In genomic region chr7:101816499-101817030, GRCh38 we compare ENCODE assay signal across 9 cellular contexts. TPM values are rescaled to one million over a fixed set of nuclear protein-coding genes. Genes with fewer than 3 reads are reported as not detected.
DNase-seq lines count a peak whose midpoint lies in the region; ATAC-seq, FAIRE-seq and TF ChIP-seq lines count a peak whose summit lies in the region.
"Had no signal": no experiment of that assay in that cellular context is flagged by ENCODE, and none has a peak within 500 bp of the region (broad histone marks: within the 10 kb centered on the region; RNA-seq: fewer than 3 reads in every experiment).

No MANE protein-coding gene starts in this region.

- peak overlapping the region in 3 of 4 experiments; percentile 4 to 90 (median 14); a peak in 2 of 7 replicates for H3K9ac ChIP-seq in H1 (replicated peaks in 1 of 4; ENCODE audit: extremely low read depth in 1 of 4, low read depth in 3 of 4, low read length in 3 of 4)

- H3K4me3 Mint-ChIP-seq in T-helper 2 cell treated with Interferon-gamma antibody and Interleukin-4, amounts not matched to agents 5 μg/mL and 100 μg/mL, for 36 hours: no peak overlapping the region

- H3K9me3 ChIP-seq in H1 (ENCODE audit: insufficient read depth in 2 of 2, low read depth in 1 of 2, low read length in 1 of 2) (no peaks in the 10 kb centered on the region), tibial artery (no peaks in the 10 kb centered on the region)

- H3K27me3 Mint-ChIP-seq in T-helper 2 cell treated with Interferon-gamma antibody and Interleukin-4, amounts not matched to agents 5 μg/mL and 100 μg/mL, for 36 hours (ENCODE audit: low read depth): peaks cover 30% of the 10 kb centered on the region

- H3K27me3 ChIP-seq in H1 (replicated peaks in 1 of 4; ENCODE audit: control insufficient read depth in 3 of 4, extremely low read depth in 1 of 4, insufficient read depth in 3 of 4, low read length in 3 of 4) (peaks cover 0 to 14% (median 7%) of the 10 kb centered on the region in 4 experiments; a peak in 6 of 7 replicates), tibial artery (no peaks in the 10 kb centered on the region)

- no peaks in the 10 kb centered on the region for H3K79me1 ChIP-seq in H1 (ENCODE audit: low read depth, low read length)

- no peak overlapping the region for H3K23ac ChIP-seq in H1 (ENCODE audit: insufficient read length)

- peaks cover 12% of the 10 kb centered on the region for H3K36me3 Mint-ChIP-seq in T-helper 2 cell treated with Interferon-gamma antibody and Interleukin-4, amounts not matched to agents 5 μg/mL and 100 μg/mL, for 36 hours (ENCODE audit: low read depth)

- no peak overlapping the region for H3K4ac ChIP-seq in H1 (replicated peaks; ENCODE audit: insufficient read length, low read depth, low read length)

- WGBS in H1 (ENCODE audit: extremely low coverage in 1 of 2, insufficient coverage in 1 of 2, insufficient read length in 1 of 2, insufficient replicate concordance in 2 of 2, low coverage in 1 of 2, low lambda C conversion rate in 2 of 2, missing lambda C conversion rate in 1 of 2), 2 experiments: 0% methylated on average over 1 of the region's 90 CpGs; no CpG with 5 or more reads in 1 of the 2 experiments

- H3K36me3 ChIP-seq in H1 (ENCODE audit: control insufficient read depth in 2 of 4, insufficient read depth in 4 of 4, low read length in 3 of 4): no peaks in the 10 kb centered on the region
- H3K36me3 ChIP-seq in tibial artery: no peaks in the 10 kb centered on the region

- no peak for TF ChIP-seq EP300 in H1 (IDR thresholded peaks at IDR 0.05; ENCODE audit: borderline replicate concordance in 1 of 2, low read depth in 2 of 2, low read length in 2 of 2)

- H3K14ac ChIP-seq in H1 (ENCODE audit: insufficient read length): no peak overlapping the region

- H2BK20ac ChIP-seq in H1 (ENCODE audit: low read length): no peak overlapping the region

- H3K4me1 Mint-ChIP-seq in T-helper 2 cell treated with Interferon-gamma antibody and Interleukin-4, amounts not matched to agents 5 μg/mL and 100 μg/mL, for 36 hours (ENCODE audit: low read depth): peaks cover 12% of the 10 kb centered on the region

- H2AFZ ChIP-seq in H1 (ENCODE audit: low read length): no peak overlapping the region

- no peak overlapping the region for H2BK15ac ChIP-seq in H1 (ENCODE audit: low read length)

- H4K5ac ChIP-seq in H1 (ENCODE audit: insufficient read length, low read depth, low read length): no peak overlapping the region

- no peak overlapping the region for H2BK120ac ChIP-seq in H1 (replicated peaks; ENCODE audit: low read depth, low read length)

- TF ChIP-seq POLR2A in H1 (IDR thresholded peaks at IDR 0.05; ENCODE audit: control extremely low read depth in 1 of 2, low read depth in 2 of 2, low read length in 2 of 2): no peak; a peak in 1 of 3 replicates

- DNase-seq in NCI-H2196 (lab: John Stamatoyannopoulos, UW; ENCODE audit: unreplicated experiment): peak; percentile 53
- DNase-seq in NCI-H2196 treated with DMSO at 0.1 percent for 48 hours (lab: John Stamatoyannopoulos, UW; ENCODE audit: unreplicated experiment): no peak
- peak; percentile 20 for DNase-seq in T-helper 2 cell treated with Interferon-gamma antibody and Interleukin-4, amounts not matched to agents 5 μg/mL and 100 μg/mL, for 36 hours (ENCODE audit: low spot score)
- DNase-seq in H1 (ENCODE audit: low read depth in 1 of 2, low spot score in 2 of 2): no peak
- DNase-seq in mesenteric fat pad (ENCODE audit: low spot score): peak; percentile 90
- peak; percentile 33 to 74 for DNase-seq in tibial artery

- no peak overlapping the region for H2BK5ac ChIP-seq in H1 (ENCODE audit: low read depth, low read length)

- FAIRE-seq in H1 (lab: Jason Lieb, UNC): no peak
- FAIRE-seq: G401.6 had no signal

- no peak overlapping the region; the same call in 1 of the 2 replicates for H3K18ac ChIP-seq in H1 (ENCODE audit: extremely low read depth, low read length)

- ATAC-seq in HG03342 (IDR thresholded peaks at IDR 0.05; ENCODE audit: unreplicated experiment) (peak; percentile 6), HG02840 (IDR thresholded peaks at IDR 0.05; ENCODE audit: low FRiP score, unreplicated experiment) (no peak)

- H4K8ac ChIP-seq in H1 (ENCODE audit: extremely low read depth, insufficient read depth, low read length): no peak overlapping the region

- no peak for TF ChIP-seq RAD21 in H1 (IDR thresholded peaks at IDR 0.05 in 1 of 2, conservative IDR thresholded peaks at IDR 0.05 in 1 of 2; ENCODE audit: low read depth in 2 of 2, low read length in 2 of 2)

- H3K56ac ChIP-seq in H1 (replicated peaks; ENCODE audit: insufficient read length, low read depth, low read length): no peak overlapping the region

- H3K9me3 Mint-ChIP-seq in T-helper 2 cell treated with Interferon-gamma antibody and Interleukin-4, amounts not matched to agents 5 μg/mL and 100 μg/mL, for 36 hours: no peaks in the 10 kb centered on the region

- no peak overlapping the region for H2AK5ac ChIP-seq in H1 (ENCODE audit: low read depth, low read length)

- H3K4me1 ChIP-seq in H1 (replicated peaks in 1 of 4; ENCODE audit: control insufficient read depth in 3 of 4, insufficient read depth in 4 of 4, low read length in 3 of 4) (peaks cover 9 to 23% (median 10%) of the 10 kb centered on the region in 4 experiments), tibial artery (peaks cover 0 to 32% (median 12%) of the 10 kb centered on the region in 4 donors)

- intact Hi-C loops in tibial artery (cut with DNase I; ENCODE audit: low total_unique reads): loop anchor here (2.0 to 5.0 kb wide), 2 partner anchors 121 to 308 kb away; no protein-coding TSS in a partner anchor

- no peak overlapping the region for H2BK12ac ChIP-seq in H1 (ENCODE audit: low read depth, low read length)

- H4K91ac ChIP-seq in H1 (replicated peaks; ENCODE audit: insufficient read length, low read length): no peak overlapping the region

- H3K27ac Mint-ChIP-seq in T-helper 2 cell treated with Interferon-gamma antibody and Interleukin-4, amounts not matched to agents 5 μg/mL and 100 μg/mL, for 36 hours: no peak overlapping the region

- CTCF ChIA-PET in H1 (lab: Charles Lee; ENCODE audit: partially characterized antibody): no interaction called here

- peak overlapping the region; percentile 74; a peak in 3 of 4 replicates for H3K4me2 ChIP-seq in H1 (ENCODE audit: insufficient read depth in 1 of 2, low read depth in 2 of 2, low read length in 2 of 2)

- peaks cover 11% of the 10 kb centered on the region; the same call in 1 of the 2 replicates for H3K23me2 ChIP-seq in H1 (ENCODE audit: low read depth, low read length)

- peaks cover 9 to 12% of the 10 kb centered on the region in 2 experiments for H4K20me1 ChIP-seq in H1 (replicated peaks in 1 of 2; ENCODE audit: control insufficient read depth in 1 of 2, insufficient read depth in 2 of 2, low read length in 2 of 2)

- H3K4me3 ChIP-seq in H1 (ENCODE audit: extremely low read depth in 1 of 4, insufficient read depth in 2 of 4, low read depth in 3 of 4, low read length in 4 of 4): peak overlapping the region; percentile 59 to 88 (median 70)
- H3K4me3 ChIP-seq in tibial artery: peak overlapping the region; percentile 92

- TF ChIP-seq CTCF in H1 (IDR thresholded peaks at IDR 0.05; ENCODE audit: control extremely low read depth in 1 of 3, insufficient read depth in 1 of 3, low read depth in 1 of 3, low read length in 3 of 3) (peak in 1 of 3 experiments; percentile 22; a peak in 1 of 4 replicates), tibial artery (IDR thresholded peaks at IDR 0.05) (no peak)

- peaks cover 18 to 51% of the 10 kb centered on the region in 2 experiments for H3K79me2 ChIP-seq in H1 (ENCODE audit: control insufficient read depth in 1 of 2, insufficient read depth in 2 of 2, low read length in 2 of 2)

- H3K27ac ChIP-seq in H1 (ENCODE audit: low read depth, low read length) (no peak overlapping the region), tibial artery (peak overlapping the region; percentile 77 to 79)

- POLR2A ChIA-PET in H1 (lab: Charles Lee; ENCODE audit: partially characterized antibody): interaction anchor here (1.4 to 2.6 kb wide), 3 partner anchors 9 to 73 kb away, joined by 4 to 12 read pairs (median 6); no protein-coding TSS in a partner anchor

TF ChIP-seq in H1, 55 proteins besides CTCF, POLR2A, EP300 and RAD21:
- no peak for TF ChIP-seq BRCA1 (IDR thresholded peaks at IDR 0.05; ENCODE audit: low read depth, low read length)

RNA-seq across cellular contexts. Expression of gene CUX1, which starts 0.9 kb away (rescaled TPM):
- total RNA-seq in H1 (2021; fragmentation: NEBNext Ultra II Directional; extraction: Animal tissue kit (Norgen Biotek cat#: 25700)): 53.8 and 65.9 TPM in 2 replicates
- polyA plus RNA-seq in H1 (2011; rRNA removed): 21.6 and 33.1 TPM in 2 replicates
- 17.0 TPM for polyA plus RNA-seq in H1 (2011; cell fraction: cytosol; rRNA removed)
- polyA plus RNA-seq in H1 (2011; cell fraction: nucleus; rRNA removed): 36.0 TPM
- 21.0 to 31.0 TPM (median 29.1 TPM) in 4 replicates for polyA plus RNA-seq in H1 (2012, experiment 1 of 2)
- 18.8 TPM for polyA plus RNA-seq in H1 (2012, experiment 2 of 2)
- polyA plus RNA-seq in H1 (2013, experiment 1 of 2): 32.6 TPM
- polyA plus RNA-seq in H1 (2013, experiment 2 of 2): 35.1 TPM
- 34.6 and 44.1 TPM in 2 replicates for polyA minus RNA-seq in H1 (2011; rRNA and poly(A)+ RNA removed)
- 30.0 TPM for polyA minus RNA-seq in H1 (2011; cell fraction: cytosol; rRNA and poly(A)+ RNA removed)
- 71.2 TPM for polyA minus RNA-seq in H1 (2011; cell fraction: nucleus; rRNA and poly(A)+ RNA removed)
- 115 TPM for total RNA-seq in mesenteric fat pad

Comparison
In these comparisons a context has a peak if more than half of its experiments do, and no peak if none do; other contexts are left out.
1. DNase-seq: peak in NCI-H2196 (single experiment), T-helper 2 cell treated with Interferon-gamma antibody and Interleukin-4, amounts not matched to agents 5 μg/mL and 100 μg/mL, for 36 hours (single experiment), mesenteric fat pad (single experiment) and tibial artery (2 of 2); none in NCI-H2196 treated with DMSO at 0.1 percent for 48 hours (single experiment) and H1 (0 of 2).